ENCODE assay signal across 1 cellular context in genomic region chr13:60162096-60162495, GRCh38.
TF ChIP-seq lines count a peak whose summit lies in the region.

No MANE protein-coding gene starts in this region.

TF ChIP-seq in HEK293, 187 proteins besides CTCF, POLR2A, EP300 and RAD21 (continued from another document):
- TF ChIP-seq PRDM2 (tag by site-specific recombination; IDR thresholded peaks at IDR 0.05; ENCODE audit: borderline replicate concordance) = no peak
- TF ChIP-seq HIC1 (tag by site-specific recombination; IDR thresholded peaks at IDR 0.05) = no peak
- no peak for TF ChIP-seq ZNF292 (tag by site-specific recombination; IDR thresholded peaks at IDR 0.05; ENCODE audit: borderline replicate concordance, low read depth)
- no peak for TF ChIP-seq PRDM4 (tag by site-specific recombination; IDR thresholded peaks at IDR 0.05)
- no peak for TF ChIP-seq ZNF366 (tag by site-specific recombination; conservative IDR thresholded peaks at IDR 0.05)
- no peak for TF ChIP-seq HOXD13 (CRISPR knock-in tag; IDR thresholded peaks at IDR 0.05; ENCODE audit: borderline replicate concordance)
- TF ChIP-seq ZNF19 (tag by site-specific recombination; IDR thresholded peaks at IDR 0.05; ENCODE audit: low read depth) = no peak
- TF ChIP-seq ZNF837 (tag by site-specific recombination; IDR thresholded peaks at IDR 0.05) = no peak
- TF ChIP-seq ZBTB48 (tag by site-specific recombination; IDR thresholded peaks at IDR 0.05) = no peak
- TF ChIP-seq ZNF510 (tag by site-specific recombination; IDR thresholded peaks at IDR 0.05; ENCODE audit: insufficient replicate concordance) = no peak
- TF ChIP-seq BCL11B (tag by site-specific recombination; IDR thresholded peaks at IDR 0.05; ENCODE audit: low read depth) = no peak
- no peak for TF ChIP-seq BCL11A (tag by site-specific recombination; IDR thresholded peaks at IDR 0.05; ENCODE audit: low read depth)
